16 cellular contexts compared by ENCODE assay signal in the genomic region with DNA sequence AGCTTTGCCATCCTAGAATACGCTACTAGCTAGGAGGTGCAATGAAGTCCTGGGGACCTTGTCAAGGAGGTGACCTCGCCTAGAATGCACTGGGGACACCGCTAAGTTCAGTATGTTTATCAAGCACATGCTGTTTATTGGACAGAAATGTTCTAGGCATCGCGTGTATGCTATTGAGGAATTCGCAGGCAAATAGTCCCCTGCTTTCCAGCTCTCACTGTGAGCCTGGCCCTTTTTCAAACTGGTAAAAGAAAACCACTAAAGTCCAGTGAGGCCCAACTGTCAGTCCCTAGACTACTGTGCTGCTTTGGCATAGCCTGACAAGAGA. TPM values are rescaled to one million over a fixed set of nuclear protein-coding genes. Genes with fewer than 3 reads are reported as not detected.
A peak's percentile ranks its signal among the peaks of the same experiment; 100 is the strongest.
DNase-seq lines count a peak whose midpoint lies in the region; ATAC-seq and TF ChIP-seq lines count a peak whose summit lies in the region.
"Had no signal": no experiment of that assay in that cellular context is flagged by ENCODE, and none has a peak within 500 bp of the region (broad histone marks: within the 10 kb centered on the region; RNA-seq: fewer than 3 reads in every experiment).

No MANE protein-coding gene starts in this region.

- H3K4me3 Mint-ChIP-seq in CD8-positive, alpha-beta memory T cell: peak overlapping the region; percentile 37 to 99 (median 60)
- H3K4me3 Mint-ChIP-seq in activated CD8-positive, alpha-beta T cell treated with anti-CD3 and anti-CD28 coated beads for 36 hours: peak overlapping the region; percentile 86
- peak overlapping the region; percentile 99 for H3K4me3 Mint-ChIP-seq in mesothelial cell of epicardium

- ATAC-seq in activated CD8-positive, alpha-beta T cell treated with anti-CD3 and anti-CD28 coated beads for 36 hours: no peak
- ATAC-seq in HG03521 (IDR thresholded peaks at IDR 0.05; ENCODE audit: unreplicated experiment) (no peak), HG03108 (IDR thresholded peaks at IDR 0.05; ENCODE audit: unreplicated experiment) (no peak)
- ATAC-seq: body of pancreas, gastroesophageal sphincter had no signal

- no peaks in the 10 kb centered on the region for H3K27me3 Mint-ChIP-seq in CD8-positive, alpha-beta memory T cell
- H3K27me3 Mint-ChIP-seq in activated CD8-positive, alpha-beta T cell treated with anti-CD3 and anti-CD28 coated beads for 36 hours: no peaks in the 10 kb centered on the region
- H3K27me3 Mint-ChIP-seq in mesothelial cell of epicardium (ENCODE audit: low read depth): no peaks in the 10 kb centered on the region

- H3K9me3 Mint-ChIP-seq in CD8-positive, alpha-beta memory T cell: no peaks in the 10 kb centered on the region
- no peaks in the 10 kb centered on the region for H3K9me3 Mint-ChIP-seq in activated CD8-positive, alpha-beta T cell treated with anti-CD3 and anti-CD28 coated beads for 36 hours
- H3K9me3 Mint-ChIP-seq in mesothelial cell of epicardium: no peaks in the 10 kb centered on the region

- DNase-seq in CD8-positive, alpha-beta memory T cell: no peak
- DNase-seq in activated CD8-positive, alpha-beta T cell treated with anti-CD3 and anti-CD28 coated beads for 36 hours: no peak
- DNase-seq in mesothelial cell of epicardium (ENCODE audit: low spot score in 2 of 2, unreplicated experiment in 2 of 2): no peak
- DNase-seq in epidermal melanocyte (ENCODE audit: insufficient read length, low spot score): no peak
- no peak for DNase-seq in NCI-H2029 treated with DMSO at 0.1 percent for 48 hours (lab: John Stamatoyannopoulos, UW)
- DNase-seq: activated CD8-positive, alpha-beta memory T cell treated with anti-CD3 and anti-CD28 coated beads, Interleukin-2, amount 50 U/mL, for 4 hours; body of pancreas; NCI-H187 treated with DMSO at 0.1 percent for 48 hours; NCI-H69; stimulated activated CD4-positive, alpha-beta T cell treated with anti-CD3 and anti-CD28 coated beads, Interleukin-2, amount 100 ng/mL, for 24 hours; T1000 had no signal

- intact Hi-C loops in activated CD8-positive, alpha-beta T cell treated with anti-CD3 and anti-CD28 coated beads for 36 hours (cut with micrococcal nuclease): no loop called here

- no peaks in the 10 kb centered on the region for H3K27me3 ChIP-seq in CD8-positive, alpha-beta memory T cell (ENCODE audit: insufficient read depth, low read length, poor library complexity, severe bottlenecking)
- H3K27me3 ChIP-seq: BLaER1 treated with 17β-estradiol and CSF1 and Interleukin-3, amounts not matched to agents 10 nM and 100 nM; body of pancreas; gastroesophageal sphincter had no signal

- no peak overlapping the region for H3K4me3 ChIP-seq in CD8-positive, alpha-beta memory T cell (ENCODE audit: low read length)
- H3K4me3 ChIP-seq: body of pancreas had no signal

- TF ChIP-seq CTCF in 22Rv1 (IDR thresholded peaks at IDR 0.05) (no peak), mesothelial cell of epicardium (IDR thresholded peaks at IDR 0.05; ENCODE audit: unreplicated experiment) (no peak)
- TF ChIP-seq CTCF in activated CD8-positive, alpha-beta T cell treated with anti-CD3 and anti-CD28 coated beads for 36 hours (IDR thresholded peaks at IDR 0.05): no peak

- H3K4me1 ChIP-seq in CD8-positive, alpha-beta memory T cell (ENCODE audit: insufficient read depth, low read length): peaks cover 11% of the 10 kb centered on the region

- peaks cover 20 to 35% (median 29%) of the 10 kb centered on the region in 3 donors for H3K4me1 Mint-ChIP-seq in CD8-positive, alpha-beta memory T cell
- H3K4me1 Mint-ChIP-seq in activated CD8-positive, alpha-beta T cell treated with anti-CD3 and anti-CD28 coated beads for 36 hours (ENCODE audit: low read depth): peaks cover 21% of the 10 kb centered on the region
- peaks cover 20% of the 10 kb centered on the region for H3K4me1 Mint-ChIP-seq in mesothelial cell of epicardium

- H3K9me3 ChIP-seq in CD8-positive, alpha-beta memory T cell (ENCODE audit: low read length): no peaks in the 10 kb centered on the region
- H3K9me3 ChIP-seq: BLaER1 treated with 17β-estradiol and CSF1 and Interleukin-3, amounts not matched to agents 10 nM and 100 nM; body of pancreas; gastroesophageal sphincter had no signal

- peaks cover 0 to 18% (median 0%) of the 10 kb centered on the region in 3 donors for H3K36me3 Mint-ChIP-seq in CD8-positive, alpha-beta memory T cell
- peaks cover 4% of the 10 kb centered on the region for H3K36me3 Mint-ChIP-seq in activated CD8-positive, alpha-beta T cell treated with anti-CD3 and anti-CD28 coated beads for 36 hours (ENCODE audit: low read depth)
- H3K36me3 Mint-ChIP-seq in mesothelial cell of epicardium: peaks cover 2% of the 10 kb centered on the region

- POLR2A ChIA-PET in CD8-positive, alpha-beta memory T cell (lab: Charles Lee): no interaction called here
- POLR2A ChIA-PET in activated CD8-positive, alpha-beta T cell treated with anti-CD3 and anti-CD28 coated beads for 36 hours (lab: Charles Lee): interaction anchor here (1.0 to 1.2 kb wide), 4 partner anchors 11 to 119 kb away, joined by 3 read pairs; a partner anchor contains a TSS

- CTCF ChIA-PET in CD8-positive, alpha-beta memory T cell (lab: Charles Lee): interaction anchor here (0.9 to 3.0 kb wide), 5 partner anchors 16 to 509 kb away, joined by 3 to 11 read pairs (median 6); a partner anchor contains a TSS
- CTCF ChIA-PET in activated CD8-positive, alpha-beta T cell treated with anti-CD3 and anti-CD28 coated beads for 36 hours (lab: Charles Lee): interaction anchor here (0.8 to 6.7 kb wide), 4 partner anchors 54 to 117 kb away, joined by 3 to 58 read pairs (median 12); a partner anchor contains a TSS

- no peaks in the 10 kb centered on the region for H3K36me3 ChIP-seq in CD8-positive, alpha-beta memory T cell (ENCODE audit: insufficient read depth, low read length)
- H3K36me3 ChIP-seq: BLaER1 treated with 17β-estradiol and CSF1 and Interleukin-3, amounts not matched to agents 10 nM and 100 nM; gastroesophageal sphincter had no signal

- peak overlapping the region in 4 of 8 donors; percentile 45 to 98 (median 80) for H3K27ac Mint-ChIP-seq in CD8-positive, alpha-beta memory T cell
- no peak overlapping the region for H3K27ac Mint-ChIP-seq in activated CD8-positive, alpha-beta T cell treated with anti-CD3 and anti-CD28 coated beads for 36 hours
- H3K27ac Mint-ChIP-seq in mesothelial cell of epicardium: no peak overlapping the region

- peak overlapping the region; percentile 97 for H3K27ac ChIP-seq in 22Rv1
- H3K27ac ChIP-seq in CD8-positive, alpha-beta memory T cell (ENCODE audit: low read depth, low read length): no peak overlapping the region
- H3K27ac ChIP-seq: BLaER1 treated with 17β-estradiol and CSF1 and Interleukin-3, amounts not matched to agents 10 nM and 100 nM; gastroesophageal sphincter had no signal

RNA-seq across cellular contexts. Expression of a gene that starts 1.2 kb away (rescaled TPM):
- 10 to 100 TPM; 20.6 to 21.5 TPM for total RNA-seq in CD8-positive, alpha-beta memory T cell
- polyA plus RNA-seq in CD8-positive, alpha-beta memory T cell: 19.3 TPM
- 10 to 100 TPM; 14.7 to 15.2 TPM for total RNA-seq in activated CD8-positive, alpha-beta T cell treated with anti-CD3 and anti-CD28 coated beads for 36 hours
- 36.3 to 37.9 TPM (median 37.7 TPM) in 3 replicates for total RNA-seq in mesothelial cell of epicardium

RNA-seq across cellular contexts. Expression of a gene that starts 11.0 kb away (rescaled TPM):
- 10 to 100 TPM; 84.1 to 86.2 TPM for total RNA-seq in CD8-positive, alpha-beta memory T cell
- polyA plus RNA-seq in CD8-positive, alpha-beta memory T cell: 44.7 TPM
- 10 to 100 TPM; 58.2 to 60.0 TPM for total RNA-seq in activated CD8-positive, alpha-beta T cell treated with anti-CD3 and anti-CD28 coated beads for 36 hours
- 37.4 to 43.4 TPM (median 38.4 TPM) in 3 replicates for total RNA-seq in mesothelial cell of epicardium

RNA-seq across cellular contexts. Expression of a gene that starts 53.8 kb away (rescaled TPM):
- total RNA-seq in CD8-positive, alpha-beta memory T cell: 100 to 1,000 TPM; 113 to 115 TPM
- 268 TPM for polyA plus RNA-seq in CD8-positive, alpha-beta memory T cell
- 10 to 100 TPM; 59.7 to 60.1 TPM for total RNA-seq in activated CD8-positive, alpha-beta T cell treated with anti-CD3 and anti-CD28 coated beads for 36 hours
- total RNA-seq in mesothelial cell of epicardium: 74.4 to 85.4 TPM (median 79.4 TPM) in 3 replicates

RNA-seq across cellular contexts. Expression of a gene that starts 59.1 kb away (rescaled TPM):
- 10 to 100 TPM; 32.6 to 34.7 TPM for total RNA-seq in CD8-positive, alpha-beta memory T cell
- polyA plus RNA-seq in CD8-positive, alpha-beta memory T cell: 26.5 TPM
- 10 to 100 TPM; 37.3 to 38.2 TPM for total RNA-seq in activated CD8-positive, alpha-beta T cell treated with anti-CD3 and anti-CD28 coated beads for 36 hours
- total RNA-seq in mesothelial cell of epicardium: 10.3 to 12.4 TPM (median 12.1 TPM) in 3 replicates
